In the genomic region with DNA sequence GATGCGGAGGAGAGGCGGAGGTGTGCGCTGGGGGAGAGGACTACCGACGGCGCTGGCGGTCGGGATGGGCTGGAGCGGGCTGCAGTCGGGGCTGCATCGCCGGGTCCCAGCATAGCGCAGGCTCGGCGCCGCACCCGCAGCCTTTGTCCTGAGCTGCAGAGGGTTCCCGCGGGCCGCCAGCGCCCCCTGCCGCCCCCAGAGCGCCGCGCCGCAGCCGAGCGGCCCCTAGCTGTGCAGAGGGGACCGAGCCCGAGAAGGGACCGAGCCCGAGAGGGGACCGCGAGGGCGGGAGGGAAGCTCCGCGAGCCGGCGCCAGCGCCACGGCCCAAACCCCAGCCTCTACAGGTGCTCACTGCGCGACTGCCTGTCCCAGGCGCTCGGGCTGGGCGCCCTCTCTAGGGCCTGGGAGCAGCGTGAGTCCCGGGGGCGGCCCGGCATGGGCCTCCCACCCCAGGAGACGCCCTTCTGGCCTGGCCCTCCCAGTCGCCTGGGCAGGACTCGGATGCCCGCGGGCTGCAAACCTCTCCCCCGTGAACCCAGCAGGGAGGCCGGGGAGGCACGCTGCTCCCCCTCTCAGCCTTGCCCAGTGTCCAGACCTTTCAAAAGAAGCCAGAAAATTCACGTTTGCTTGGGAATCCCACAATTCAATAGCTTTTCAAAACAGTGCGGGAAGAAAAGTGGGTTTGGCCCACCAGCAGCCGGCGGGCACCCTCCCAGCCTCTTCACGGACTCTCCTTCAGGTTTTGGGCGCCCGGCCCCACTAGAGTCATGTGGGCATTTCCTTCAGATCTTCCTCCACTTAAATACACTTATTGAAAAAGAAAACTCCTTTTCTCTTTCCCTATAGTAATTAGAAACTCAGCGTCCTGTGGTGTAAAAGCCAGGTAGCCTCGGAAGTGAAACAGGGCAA, we compare ENCODE assay signal across 8 cellular contexts.
DNase-seq lines count a peak whose midpoint lies in the region; ATAC-seq and TF ChIP-seq lines count a peak whose summit lies in the region.

No MANE protein-coding gene starts in this region.

- peaks cover 22% of the 10 kb centered on the region for H3K4me1 ChIP-seq in mucosa of stomach (ENCODE audit: control insufficient read depth, insufficient read depth, low read length)
- peaks cover 18% of the 10 kb centered on the region for H3K4me1 ChIP-seq in stomach smooth muscle (ENCODE audit: control insufficient read depth, insufficient read depth, low read length)

- H3K27ac ChIP-seq in AG04450 (ENCODE audit: low read depth, low read length) (no peak overlapping the region), stomach smooth muscle (ENCODE audit: low read length) (no peak overlapping the region)

- H3K27me3 ChIP-seq in AG04450 (ENCODE audit: control insufficient read depth, insufficient read depth, low read length) = peaks cover 45% of the 10 kb centered on the region
- peaks cover 43% of the 10 kb centered on the region for H3K27me3 ChIP-seq in mucosa of stomach (ENCODE audit: control insufficient read depth, insufficient read depth, low read length)
- H3K27me3 ChIP-seq in stomach smooth muscle (ENCODE audit: control insufficient read depth in 1 of 2, insufficient read depth in 2 of 2, low read length in 2 of 2) = peaks cover 61 to 75% of the 10 kb centered on the region in 2 donors

- POLR2A ChIA-PET in AG04450 (lab: Yijun Ruan, JAX) = interaction anchor here (0.7 kb wide), 1 partner anchor 28 kb away, joined by 8 read pairs; no protein-coding TSS in a partner anchor

- ATAC-seq in GM18498 (IDR thresholded peaks at IDR 0.05; ENCODE audit: unreplicated experiment) (peak; percentile 68), HG03354 (IDR thresholded peaks at IDR 0.05; ENCODE audit: poor library complexity, severe bottlenecking, unreplicated experiment) (peak; percentile 84)

- TF ChIP-seq CTCF in AG04450 (IDR thresholded peaks at IDR 0.05; ENCODE audit: low read depth, low read length) = peak; percentile 75

- CTCF ChIA-PET in AG04450 (lab: Charles Lee) = interaction anchor here (0.6 to 2.7 kb wide), 22 partner anchors 9 to 1067 kb away, joined by 3 to 20 read pairs (median 3); a partner anchor contains a TSS

- H3K9ac ChIP-seq in mucosa of stomach (ENCODE audit: low read length) = peak overlapping the region; percentile 57
- no peak overlapping the region for H3K9ac ChIP-seq in stomach smooth muscle (ENCODE audit: low read length in 2 of 2)

- H3K9me3 ChIP-seq in AG04450 (ENCODE audit: control insufficient read depth, insufficient read depth, low read length) (peaks cover 3% of the 10 kb centered on the region; the same call in 1 of the 2 replicates), mucosa of stomach (ENCODE audit: control insufficient read depth, low read length) (no peaks in the 10 kb centered on the region), stomach smooth muscle (ENCODE audit: control insufficient read depth in 2 of 2, low read length in 2 of 2) (no peaks in the 10 kb centered on the region)

- H3K36me3 ChIP-seq in mucosa of stomach (ENCODE audit: control insufficient read depth, insufficient read depth, low read length) (no peaks in the 10 kb centered on the region), stomach smooth muscle (ENCODE audit: control insufficient read depth in 2 of 2, insufficient read depth in 2 of 2, low read length in 2 of 2) (no peaks in the 10 kb centered on the region)

- DNase-seq in AG04450 (ENCODE audit: low read depth, low spot score) (no peak), NCI-H510A treated with DMSO at 0.1 percent for 48 hours (lab: John Stamatoyannopoulos, UW) (peak; percentile 39), fibroblast of gingiva (ENCODE audit: low read depth) (peak; percentile 28)
- peak; percentile 90 for DNase-seq in activated CD8-positive, alpha-beta memory T cell treated with anti-CD3 and anti-CD28 coated beads, Interleukin-2, amount 50 U/mL, for 48 hours

- H3K4me3 ChIP-seq in AG04450 (ENCODE audit: low read depth, low read length) (peak overlapping the region; percentile 48), mucosa of stomach (ENCODE audit: low read length) (no peak overlapping the region), stomach smooth muscle (ENCODE audit: low read length in 2 of 2) (peak overlapping the region; percentile 40 to 57)
